23 cellular contexts compared by ENCODE assay signal in the genomic region with DNA sequence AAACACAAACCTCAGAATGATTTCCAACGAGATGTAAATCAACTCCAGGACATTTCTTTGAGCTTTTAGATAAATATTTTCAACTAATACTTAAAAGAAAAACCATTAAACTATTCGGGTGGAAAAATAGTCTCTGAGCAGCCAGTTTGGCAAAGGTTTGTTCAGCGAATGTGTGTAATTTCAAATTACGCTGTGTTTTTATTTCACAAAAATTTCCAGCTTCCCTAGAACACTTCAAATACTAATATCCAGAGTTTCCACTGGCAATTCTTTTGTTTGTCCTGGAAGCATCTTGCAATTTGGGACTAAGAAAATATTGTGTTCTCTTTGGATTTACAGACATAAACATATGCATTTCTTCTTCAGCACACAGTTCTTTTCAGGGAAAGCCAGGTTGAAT.
DNase-seq lines count a peak whose midpoint lies in the region; ATAC-seq, FAIRE-seq and TF ChIP-seq lines count a peak whose summit lies in the region.
"Had no signal": no experiment of that assay in that cellular context is flagged by ENCODE, and none has a peak within 500 bp of the region (broad histone marks: within the 10 kb centered on the region; RNA-seq: fewer than 3 reads in every experiment).

No MANE protein-coding gene starts in this region.

- FAIRE-seq in endothelial cell of umbilical vein (lab: Jason Lieb, UNC), result no peak
- FAIRE-seq: A549, D721Med, G401.6, GM12891, GM19239 had no signal

- no peaks in the 10 kb centered on the region for H3K27me3 Mint-ChIP-seq in neural progenitor cell (ENCODE audit: insufficient read depth, low read depth)

- H4K20me1 ChIP-seq in PC-3 (ENCODE audit: low read length) (no peaks in the 10 kb centered on the region), endothelial cell of umbilical vein (replicated peaks; ENCODE audit: control insufficient read depth, extremely low read depth, insufficient read depth, low read length) (no peaks in the 10 kb centered on the region), neural progenitor cell (ENCODE audit: low read depth) (no peaks in the 10 kb centered on the region)
- H4K20me1 ChIP-seq: BLaER1 treated with 17β-estradiol and CSF1 and Interleukin-3, amounts not matched to agents 10 nM and 100 nM had no signal

- H3F3A ChIP-seq in PC-3 (ENCODE audit: low read length, unreplicated experiment) (no peaks in the 10 kb centered on the region), neural progenitor cell (ENCODE audit: low read depth) (no peaks in the 10 kb centered on the region)

- no peaks in the 10 kb centered on the region for H3K4me1 Mint-ChIP-seq in neural progenitor cell
- H3K4me1 Mint-ChIP-seq: B cell had no signal

- H3K4me2 ChIP-seq in PC-3 (ENCODE audit: low read length), result 0 out of 2 replicates have a peak overlapping the region, but pooled peaks have one; percentile 41
- H3K4me2 ChIP-seq in endothelial cell of umbilical vein (ENCODE audit: insufficient read depth, low read length), result peak overlapping the region; percentile 3
- H3K4me2 ChIP-seq in neural progenitor cell, result no peak overlapping the region
- H3K4me2 ChIP-seq: BLaER1 treated with 17β-estradiol and CSF1 and Interleukin-3, amounts not matched to agents 10 nM and 100 nM had no signal

- H3K4me3 ChIP-seq in PC-3 (ENCODE audit: low read length) (no peak overlapping the region), endothelial cell of umbilical vein (replicated peaks in 1 of 3; ENCODE audit: insufficient read depth in 1 of 3, low read depth in 1 of 3, low read length in 3 of 3) (no peak overlapping the region), thoracic aorta (no peak overlapping the region), aorta (ENCODE audit: low read length in 2 of 2) (no peak overlapping the region), neural progenitor cell (no peak overlapping the region)
- H3K4me3 ChIP-seq: A549; BLaER1 treated with 17β-estradiol and CSF1 and Interleukin-3, amounts not matched to agents 10 nM and 100 nM had no signal

- H3K36me3 Mint-ChIP-seq in neural progenitor cell, result no peaks in the 10 kb centered on the region
- H3K36me3 Mint-ChIP-seq: CD8-positive, alpha-beta T cell had no signal

- no peak for DNase-seq in PC-3
- peak; percentile 26 for DNase-seq in endothelial cell of umbilical vein (ENCODE audit: low read depth, low spot score)
- no peak for DNase-seq in thoracic aorta (ENCODE audit: low spot score)
- DNase-seq in aorta, result no peak
- no peak for DNase-seq in activated CD8-positive, alpha-beta memory T cell treated with anti-CD3 and anti-CD28 coated beads, Interleukin-2, amount 50 U/mL, for 4 hours
- no peak for DNase-seq in neural progenitor cell (ENCODE audit: low spot score)
- DNase-seq in cerebellum (ENCODE audit: low spot score), result no peak
- DNase-seq: AML-193; Caco-2; Calu3; CD4-positive, alpha-beta T cell; CD8-positive, alpha-beta T cell; DMS79 treated with DMSO at 0.1 percent for 48 hours; GF-D8 had no signal

- TF ChIP-seq CTCF in PC-3 (conservative IDR thresholded peaks at IDR 0.05; ENCODE audit: low read depth, low read length) (no peak), endothelial cell of umbilical vein (IDR thresholded peaks at IDR 0.05; ENCODE audit: extremely low read depth in 1 of 2, insufficient read depth in 1 of 2, low read depth in 1 of 2, low read length in 2 of 2) (no peak), thoracic aorta (IDR thresholded peaks at IDR 0.05) (no peak), neural progenitor cell (IDR thresholded peaks at IDR 0.05) (no peak)

- H3K9me3 Mint-ChIP-seq in neural progenitor cell, result peaks cover 2% of the 10 kb centered on the region

- no peaks in the 10 kb centered on the region for H3K9me2 ChIP-seq in PC-3 (replicated peaks; ENCODE audit: low read length)

- no peaks in the 10 kb centered on the region for H3K79me2 ChIP-seq in PC-3 (ENCODE audit: low read length)
- no peaks in the 10 kb centered on the region for H3K79me2 ChIP-seq in endothelial cell of umbilical vein (ENCODE audit: control insufficient read depth, insufficient read depth, low read length)
- H3K79me2 ChIP-seq in neural progenitor cell (ENCODE audit: low read depth), result no peaks in the 10 kb centered on the region

- H3K27me3 ChIP-seq in PC-3 (ENCODE audit: low read length), result no peaks in the 10 kb centered on the region
- no peaks in the 10 kb centered on the region for H3K27me3 ChIP-seq in endothelial cell of umbilical vein (ENCODE audit: control insufficient read depth in 2 of 2, insufficient read depth in 2 of 2, low read length in 2 of 2)
- H3K27me3 ChIP-seq in thoracic aorta (replicated peaks; ENCODE audit: insufficient read depth), result no peaks in the 10 kb centered on the region
- no peaks in the 10 kb centered on the region for H3K27me3 ChIP-seq in aorta (ENCODE audit: control insufficient read depth in 1 of 2, insufficient read depth in 2 of 2, low read length in 1 of 2)
- H3K27me3 ChIP-seq in neural progenitor cell, result no peaks in the 10 kb centered on the region
- H3K27me3 ChIP-seq: BLaER1 treated with 17β-estradiol and CSF1 and Interleukin-3, amounts not matched to agents 10 nM and 100 nM had no signal

- H3K27ac ChIP-seq in PC-3 (ENCODE audit: low read length), result peak overlapping the region; percentile 87
- peak overlapping the region; percentile 87 for H3K27ac ChIP-seq in endothelial cell of umbilical vein (ENCODE audit: insufficient read depth, low read depth, low read length)
- H3K27ac ChIP-seq in thoracic aorta, result peak overlapping the region; percentile 42 to 53
- H3K27ac ChIP-seq in aorta (ENCODE audit: low read depth in 1 of 2, low read length in 2 of 2), result no peak overlapping the region
- H3K27ac ChIP-seq in neural progenitor cell, result no peak overlapping the region
- H3K27ac ChIP-seq: 22Rv1; BLaER1 treated with 17β-estradiol and CSF1 and Interleukin-3, amounts not matched to agents 10 nM and 100 nM; C4-2B had no signal

- ATAC-seq in PC-3 (no peak), thoracic aorta (ENCODE audit: insufficient number of reproducible peaks, low FRiP score, low read depth) (no peak), aorta (ENCODE audit: low FRiP score) (peak; percentile 64)
- ATAC-seq: CD8-positive, alpha-beta T cell had no signal

- H3K4me1 ChIP-seq in PC-3 (ENCODE audit: insufficient read depth, low read length) (peaks cover 25% of the 10 kb centered on the region), endothelial cell of umbilical vein (ENCODE audit: control insufficient read depth, extremely low read depth, insufficient read depth, low read length) (peaks cover 34% of the 10 kb centered on the region), thoracic aorta (ENCODE audit: control insufficient read depth in 1 of 2, low read depth in 2 of 2) (peaks cover 3 to 39% of the 10 kb centered on the region in 2 donors), aorta (ENCODE audit: control insufficient read depth in 1 of 2, insufficient read depth in 2 of 2, low read length in 2 of 2) (peaks cover 0 to 1% of the 10 kb centered on the region in 2 donors), neural progenitor cell (no peaks in the 10 kb centered on the region)
- H3K4me1 ChIP-seq: BLaER1 treated with 17β-estradiol and CSF1 and Interleukin-3, amounts not matched to agents 10 nM and 100 nM; Caco-2 had no signal

- no peaks in the 10 kb centered on the region for H3K9me1 ChIP-seq in endothelial cell of umbilical vein (replicated peaks; ENCODE audit: control insufficient read depth, extremely low read depth, insufficient read depth, low read length)

- dilution Hi-C loops in endothelial cell of umbilical vein (cut with MboI; ENCODE audit: extremely low pct_ligation_motif_present, low sequenced_read_pairs), result no loop called here

- peak overlapping the region; percentile 60 for H3K9ac ChIP-seq in PC-3 (ENCODE audit: low read length)
- peak overlapping the region; percentile 79 for H3K9ac ChIP-seq in endothelial cell of umbilical vein (replicated peaks; ENCODE audit: extremely low read depth, insufficient read depth, low read length)
- no peak overlapping the region for H3K9ac ChIP-seq in neural progenitor cell
- H3K9ac ChIP-seq: BLaER1 treated with 17β-estradiol and CSF1 and Interleukin-3, amounts not matched to agents 10 nM and 100 nM had no signal

- no peak for TF ChIP-seq POLR2A in endothelial cell of umbilical vein (IDR thresholded peaks at IDR 0.05; ENCODE audit: low read depth, low read length)

- H2AFZ ChIP-seq in PC-3 (ENCODE audit: low read length) (no peak overlapping the region), endothelial cell of umbilical vein (ENCODE audit: low read depth, low read length) (peak overlapping the region; percentile 1), neural progenitor cell (replicated peaks) (no peak overlapping the region)

- POLR2A ChIA-PET in PC-3 (lab: Charles Lee; ENCODE audit: unreplicated experiment) (no interaction called here), endothelial cell of umbilical vein (lab: Charles Lee) (no interaction called here)

- CTCF ChIA-PET in PC-3 (lab: Charles Lee) (no interaction called here), endothelial cell of umbilical vein (lab: Charles Lee) (interaction anchor here (1.0 to 2.6 kb wide), 2 partner anchors 10 to 108 kb away, joined by 3 to 6 read pairs; no protein-coding TSS in a partner anchor)

- intact Hi-C loops in PC-3 (cut with micrococcal nuclease), result no loop called here
- intact Hi-C loops in endothelial cell of umbilical vein (cut with micrococcal nuclease), result no loop called here
- intact Hi-C loops in aorta (cut with DNase I), result loop anchor here in 1 of 2 donors (5.0 kb wide), 1 partner anchor 107 kb away; no protein-coding TSS in a partner anchor

- BruUV-seq in PC-3 (replicated peaks; lab: Mats Ljungman, UMichigan) (no TSS peak), endothelial cell of umbilical vein (replicated peaks; lab: Mats Ljungman, UMichigan) (no TSS peak)

- no peak overlapping the region for H3K27ac Mint-ChIP-seq in neural progenitor cell
- H3K27ac Mint-ChIP-seq: B cell; CD4-positive, alpha-beta T cell; CD8-positive, alpha-beta T cell had no signal

- H3K4me3 Mint-ChIP-seq in neural progenitor cell, result no peak overlapping the region
- H3K4me3 Mint-ChIP-seq: B cell; CD4-positive, alpha-beta T cell; CD8-positive, alpha-beta T cell had no signal

- 1 to 5% methylated on average over 4 of the region's 4 CpGs for WGBS in aorta, 2 donors

- H3K36me3 ChIP-seq in PC-3 (ENCODE audit: low read depth, low read length) (no peaks in the 10 kb centered on the region), endothelial cell of umbilical vein (ENCODE audit: control insufficient read depth in 2 of 2, extremely low read depth in 1 of 2, insufficient read depth in 2 of 2, low read length in 2 of 2) (no peaks in the 10 kb centered on the region), thoracic aorta (no peaks in the 10 kb centered on the region), aorta (ENCODE audit: control insufficient read depth in 1 of 2, insufficient read depth in 2 of 2, low read length in 1 of 2) (no peaks in the 10 kb centered on the region), neural progenitor cell (no peaks in the 10 kb centered on the region)
- H3K36me3 ChIP-seq: BLaER1 treated with 17β-estradiol and CSF1 and Interleukin-3, amounts not matched to agents 10 nM and 100 nM had no signal

- H3K9me3 ChIP-seq in PC-3 (ENCODE audit: low read length) (no peaks in the 10 kb centered on the region), endothelial cell of umbilical vein (replicated peaks; ENCODE audit: control insufficient read depth, insufficient read depth, low read length) (no peaks in the 10 kb centered on the region), thoracic aorta (no peaks in the 10 kb centered on the region), aorta (ENCODE audit: control insufficient read depth, low read length) (no peaks in the 10 kb centered on the region), neural progenitor cell (ENCODE audit: low read depth) (no peaks in the 10 kb centered on the region)
- H3K9me3 ChIP-seq: BLaER1 treated with 17β-estradiol and CSF1 and Interleukin-3, amounts not matched to agents 10 nM and 100 nM; Caco-2 had no signal

Comparison
In these comparisons a context has a peak if more than half of its experiments do, and no peak if none do; other contexts are left out.
1. H3K27ac ChIP-seq: peak in PC-3 (single experiment), endothelial cell of umbilical vein (single experiment) and thoracic aorta (2 of 2); none in aorta (0 of 2) and neural progenitor cell (single experiment).